In genomic region chr1:197352011-197352410, GRCh38 we compare ENCODE assay signal across 23 cellular contexts.
"Had no signal": no experiment of that assay in that cellular context is flagged by ENCODE, and none has a peak within 500 bp of the region (broad histone marks: within the 10 kb centered on the region; RNA-seq: fewer than 3 reads in every experiment).

No MANE protein-coding gene starts in this region.

- H3K36me3 Mint-ChIP-seq: activated naive CD4-positive, alpha-beta T cell treated with anti-CD3 and anti-CD28 coated beads, Interleukin-2, amount 50 U/mL, for 72 hours; immature natural killer cell; natural killer cell treated with Interleukin-12 subunit alpha and Interleukin-12 subunit beta and Interleukin-15 and Interleukin-18, amount 100 ng/mL, for 72 hours; WTC11 had no signal

- H3K27ac Mint-ChIP-seq: activated naive CD4-positive, alpha-beta T cell treated with anti-CD3 and anti-CD28 coated beads, Interleukin-2, amount 50 U/mL, for 72 hours; dendritic cell treated with granulocyte-macrophage colony-stimulating factor and Interleukin-4, amounts not matched to agents 40 ng/mL and 50 ng/mL, for 4 days; immature natural killer cell; natural killer cell treated with Interleukin-12 subunit alpha and Interleukin-12 subunit beta and Interleukin-15 and Interleukin-18, amount 100 ng/mL, for 72 hours; WTC11 had no signal

- H3K4me3 Mint-ChIP-seq: dendritic cell treated with granulocyte-macrophage colony-stimulating factor and Interleukin-4, amounts not matched to agents 40 ng/mL and 50 ng/mL, for 4 days; immature natural killer cell; natural killer cell treated with Interleukin-12 subunit alpha and Interleukin-12 subunit beta and Interleukin-15 and Interleukin-18, amount 100 ng/mL, for 72 hours; WTC11 had no signal

- DNase-seq: activated T-cell treated with anti-CD3 and anti-CD28 coated beads, Interleukin-2, amount 50 U/mL, for 1 hour; adrenal gland; brain microvascular endothelial cell; caudate nucleus; effector memory CD4-positive, alpha-beta T cell; immature natural killer cell; left ventricle myocardium inferior; midbrain; pancreas; psoas muscle; spleen; stimulated activated CD4-positive, alpha-beta T cell treated with anti-CD3 and anti-CD28 coated beads, Interleukin-4, amount 100 ng/mL, for 1 hour; stimulated activated naive CD4-positive, alpha-beta T cell treated with Interleukin-2 at 50 U/mL for 16 hours; substantia nigra; T-helper 9 cell; thyroid gland had no signal

- H3K4me1 Mint-ChIP-seq: immature natural killer cell had no signal

- H3K4me3 ChIP-seq: adrenal gland, ascending aorta, esophagus muscularis mucosa, left ventricle myocardium inferior, pancreas, psoas muscle, right atrium auricular region, spleen, thyroid gland had no signal

- H3K27me3 ChIP-seq: adrenal gland, ascending aorta, brain microvascular endothelial cell, esophagus muscularis mucosa, pancreas, right atrium auricular region, spleen, thyroid gland had no signal

- H3K36me3 ChIP-seq: adrenal gland, ascending aorta, brain microvascular endothelial cell, esophagus muscularis mucosa, left ventricle myocardium inferior, pancreas, right atrium auricular region, spleen, thyroid gland had no signal

- H3K9me3 Mint-ChIP-seq: activated naive CD4-positive, alpha-beta T cell treated with anti-CD3 and anti-CD28 coated beads, Interleukin-2, amount 50 U/mL, for 72 hours; dendritic cell treated with granulocyte-macrophage colony-stimulating factor and Interleukin-4, amounts not matched to agents 40 ng/mL and 50 ng/mL, for 4 days; immature natural killer cell; natural killer cell treated with Interleukin-12 subunit alpha and Interleukin-12 subunit beta and Interleukin-15 and Interleukin-18, amount 100 ng/mL, for 72 hours had no signal

- H3K27me3 Mint-ChIP-seq: dendritic cell treated with granulocyte-macrophage colony-stimulating factor and Interleukin-4, amounts not matched to agents 40 ng/mL and 50 ng/mL, for 4 days had no signal
